Comparison of ENCODE assay signal across 1 cellular context in the genomic region with DNA sequence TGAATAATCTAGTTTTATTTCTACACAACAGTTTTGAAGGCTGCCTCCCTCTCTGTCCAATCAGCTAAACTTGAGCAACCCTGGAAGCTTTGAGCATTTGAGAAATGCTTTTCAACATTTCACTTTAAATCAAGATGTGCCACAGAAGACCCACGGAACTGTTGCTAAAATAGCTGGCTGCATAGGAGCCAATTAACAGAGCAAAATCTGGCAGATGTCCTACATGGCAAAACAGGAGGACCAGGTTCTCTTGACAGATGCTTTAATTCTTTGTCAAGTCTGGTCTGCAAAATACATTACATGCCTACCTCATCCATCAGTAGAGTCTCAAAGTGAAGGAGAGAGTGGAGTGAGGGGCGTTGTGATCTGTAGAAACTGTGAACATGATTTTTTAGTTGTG.
TF ChIP-seq lines count a peak whose summit lies in the region.

No MANE protein-coding gene starts in this region.

TF ChIP-seq in GM23338, 12 proteins besides CTCF, POLR2A, EP300 and RAD21 (continued from another document):
- TF ChIP-seq, protein P1, sequence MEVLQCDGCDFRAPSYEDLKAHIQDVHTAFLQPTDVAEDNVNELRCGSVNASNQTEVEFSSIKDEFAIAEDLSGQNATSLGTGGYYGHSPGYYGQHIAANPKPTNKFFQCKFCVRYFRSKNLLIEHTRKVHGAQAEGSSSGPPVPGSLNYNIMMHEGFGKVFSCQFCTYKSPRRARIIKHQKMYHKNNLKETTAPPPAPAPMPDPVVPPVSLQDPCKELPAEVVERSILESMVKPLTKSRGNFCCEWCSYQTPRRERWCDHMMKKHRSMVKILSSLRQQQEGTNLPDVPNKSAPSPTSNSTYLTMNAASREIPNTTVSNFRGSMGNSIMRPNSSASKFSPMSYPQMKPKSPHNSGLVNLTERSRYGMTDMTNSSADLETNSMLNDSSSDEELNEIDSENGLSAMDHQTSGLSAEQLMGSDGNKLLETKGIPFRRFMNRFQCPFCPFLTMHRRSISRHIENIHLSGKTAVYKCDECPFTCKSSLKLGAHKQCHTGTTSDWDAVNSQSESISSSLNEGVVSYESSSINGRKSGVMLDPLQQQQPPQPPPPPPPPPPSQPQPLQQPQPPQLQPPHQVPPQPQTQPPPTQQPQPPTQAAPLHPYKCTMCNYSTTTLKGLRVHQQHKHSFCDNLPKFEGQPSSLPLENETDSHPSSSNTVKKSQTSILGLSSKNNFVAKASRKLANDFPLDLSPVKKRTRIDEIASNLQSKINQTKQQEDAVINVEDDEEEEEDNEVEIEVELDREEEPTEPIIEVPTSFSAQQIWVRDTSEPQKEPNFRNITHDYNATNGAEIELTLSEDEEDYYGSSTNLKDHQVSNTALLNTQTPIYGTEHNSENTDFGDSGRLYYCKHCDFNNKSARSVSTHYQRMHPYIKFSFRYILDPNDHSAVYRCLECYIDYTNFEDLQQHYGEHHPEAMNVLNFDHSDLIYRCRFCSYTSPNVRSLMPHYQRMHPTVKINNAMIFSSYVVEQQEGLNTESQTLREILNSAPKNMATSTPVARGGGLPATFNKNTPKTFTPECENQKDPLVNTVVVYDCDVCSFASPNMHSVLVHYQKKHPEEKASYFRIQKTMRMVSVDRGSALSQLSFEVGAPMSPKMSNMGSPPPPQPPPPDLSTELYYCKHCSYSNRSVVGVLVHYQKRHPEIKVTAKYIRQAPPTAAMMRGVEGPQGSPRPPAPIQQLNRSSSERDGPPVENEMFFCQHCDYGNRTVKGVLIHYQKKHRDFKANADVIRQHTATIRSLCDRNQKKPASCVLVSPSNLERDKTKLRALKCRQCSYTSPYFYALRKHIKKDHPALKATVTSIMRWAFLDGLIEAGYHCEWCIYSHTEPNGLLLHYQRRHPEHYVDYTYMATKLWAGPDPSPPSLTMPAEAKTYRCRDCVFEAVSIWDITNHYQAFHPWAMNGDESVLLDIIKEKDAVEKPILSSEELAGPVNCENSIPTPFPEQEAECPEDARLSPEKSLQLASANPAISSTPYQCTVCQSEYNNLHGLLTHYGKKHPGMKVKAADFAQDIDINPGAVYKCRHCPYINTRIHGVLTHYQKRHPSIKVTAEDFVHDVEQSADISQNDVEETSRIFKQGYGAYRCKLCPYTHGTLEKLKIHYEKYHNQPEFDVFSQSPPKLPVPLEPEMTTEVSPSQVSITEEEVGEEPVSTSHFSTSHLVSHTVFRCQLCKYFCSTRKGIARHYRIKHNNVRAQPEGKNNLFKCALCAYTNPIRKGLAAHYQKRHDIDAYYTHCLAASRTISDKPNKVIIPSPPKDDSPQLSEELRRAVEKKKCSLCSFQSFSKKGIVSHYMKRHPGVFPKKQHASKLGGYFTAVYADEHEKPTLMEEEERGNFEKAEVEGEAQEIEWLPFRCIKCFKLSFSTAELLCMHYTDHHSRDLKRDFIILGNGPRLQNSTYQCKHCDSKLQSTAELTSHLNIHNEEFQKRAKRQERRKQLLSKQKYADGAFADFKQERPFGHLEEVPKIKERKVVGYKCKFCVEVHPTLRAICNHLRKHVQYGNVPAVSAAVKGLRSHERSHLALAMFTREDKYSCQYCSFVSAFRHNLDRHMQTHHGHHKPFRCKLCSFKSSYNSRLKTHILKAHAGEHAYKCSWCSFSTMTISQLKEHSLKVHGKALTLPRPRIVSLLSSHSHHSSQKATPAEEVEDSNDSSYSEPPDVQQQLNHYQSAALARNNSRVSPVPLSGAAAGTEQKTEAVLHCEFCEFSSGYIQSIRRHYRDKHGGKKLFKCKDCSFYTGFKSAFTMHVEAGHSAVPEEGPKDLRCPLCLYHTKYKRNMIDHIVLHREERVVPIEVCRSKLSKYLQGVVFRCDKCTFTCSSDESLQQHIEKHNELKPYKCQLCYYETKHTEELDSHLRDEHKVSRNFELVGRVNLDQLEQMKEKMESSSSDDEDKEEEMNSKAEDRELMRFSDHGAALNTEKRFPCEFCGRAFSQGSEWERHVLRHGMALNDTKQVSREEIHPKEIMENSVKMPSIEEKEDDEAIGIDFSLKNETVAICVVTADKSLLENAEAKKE (CRISPR knock-in tag; IDR thresholded peaks at IDR 0.05), result no peak
- TF ChIP-seq ETS1 (IDR thresholded peaks at IDR 0.05), result no peak
- no peak for TF ChIP-seq STAT1 (IDR thresholded peaks at IDR 0.05; ENCODE audit: unreplicated experiment)
- no peak for TF ChIP-seq JUNB (IDR thresholded peaks at IDR 0.05; ENCODE audit: unreplicated experiment)
- no peak for TF ChIP-seq CREB1 (CRISPR knock-in tag; IDR thresholded peaks at IDR 0.05; ENCODE audit: low read depth)
- TF ChIP-seq, protein P2, sequence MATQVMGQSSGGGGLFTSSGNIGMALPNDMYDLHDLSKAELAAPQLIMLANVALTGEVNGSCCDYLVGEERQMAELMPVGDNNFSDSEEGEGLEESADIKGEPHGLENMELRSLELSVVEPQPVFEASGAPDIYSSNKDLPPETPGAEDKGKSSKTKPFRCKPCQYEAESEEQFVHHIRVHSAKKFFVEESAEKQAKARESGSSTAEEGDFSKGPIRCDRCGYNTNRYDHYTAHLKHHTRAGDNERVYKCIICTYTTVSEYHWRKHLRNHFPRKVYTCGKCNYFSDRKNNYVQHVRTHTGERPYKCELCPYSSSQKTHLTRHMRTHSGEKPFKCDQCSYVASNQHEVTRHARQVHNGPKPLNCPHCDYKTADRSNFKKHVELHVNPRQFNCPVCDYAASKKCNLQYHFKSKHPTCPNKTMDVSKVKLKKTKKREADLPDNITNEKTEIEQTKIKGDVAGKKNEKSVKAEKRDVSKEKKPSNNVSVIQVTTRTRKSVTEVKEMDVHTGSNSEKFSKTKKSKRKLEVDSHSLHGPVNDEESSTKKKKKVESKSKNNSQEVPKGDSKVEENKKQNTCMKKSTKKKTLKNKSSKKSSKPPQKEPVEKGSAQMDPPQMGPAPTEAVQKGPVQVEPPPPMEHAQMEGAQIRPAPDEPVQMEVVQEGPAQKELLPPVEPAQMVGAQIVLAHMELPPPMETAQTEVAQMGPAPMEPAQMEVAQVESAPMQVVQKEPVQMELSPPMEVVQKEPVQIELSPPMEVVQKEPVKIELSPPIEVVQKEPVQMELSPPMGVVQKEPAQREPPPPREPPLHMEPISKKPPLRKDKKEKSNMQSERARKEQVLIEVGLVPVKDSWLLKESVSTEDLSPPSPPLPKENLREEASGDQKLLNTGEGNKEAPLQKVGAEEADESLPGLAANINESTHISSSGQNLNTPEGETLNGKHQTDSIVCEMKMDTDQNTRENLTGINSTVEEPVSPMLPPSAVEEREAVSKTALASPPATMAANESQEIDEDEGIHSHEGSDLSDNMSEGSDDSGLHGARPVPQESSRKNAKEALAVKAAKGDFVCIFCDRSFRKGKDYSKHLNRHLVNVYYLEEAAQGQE (IDR thresholded peaks at IDR 0.05; ENCODE audit: unreplicated experiment), result no peak
